ENCODE assay signal across 1 cellular context in the genomic region with DNA sequence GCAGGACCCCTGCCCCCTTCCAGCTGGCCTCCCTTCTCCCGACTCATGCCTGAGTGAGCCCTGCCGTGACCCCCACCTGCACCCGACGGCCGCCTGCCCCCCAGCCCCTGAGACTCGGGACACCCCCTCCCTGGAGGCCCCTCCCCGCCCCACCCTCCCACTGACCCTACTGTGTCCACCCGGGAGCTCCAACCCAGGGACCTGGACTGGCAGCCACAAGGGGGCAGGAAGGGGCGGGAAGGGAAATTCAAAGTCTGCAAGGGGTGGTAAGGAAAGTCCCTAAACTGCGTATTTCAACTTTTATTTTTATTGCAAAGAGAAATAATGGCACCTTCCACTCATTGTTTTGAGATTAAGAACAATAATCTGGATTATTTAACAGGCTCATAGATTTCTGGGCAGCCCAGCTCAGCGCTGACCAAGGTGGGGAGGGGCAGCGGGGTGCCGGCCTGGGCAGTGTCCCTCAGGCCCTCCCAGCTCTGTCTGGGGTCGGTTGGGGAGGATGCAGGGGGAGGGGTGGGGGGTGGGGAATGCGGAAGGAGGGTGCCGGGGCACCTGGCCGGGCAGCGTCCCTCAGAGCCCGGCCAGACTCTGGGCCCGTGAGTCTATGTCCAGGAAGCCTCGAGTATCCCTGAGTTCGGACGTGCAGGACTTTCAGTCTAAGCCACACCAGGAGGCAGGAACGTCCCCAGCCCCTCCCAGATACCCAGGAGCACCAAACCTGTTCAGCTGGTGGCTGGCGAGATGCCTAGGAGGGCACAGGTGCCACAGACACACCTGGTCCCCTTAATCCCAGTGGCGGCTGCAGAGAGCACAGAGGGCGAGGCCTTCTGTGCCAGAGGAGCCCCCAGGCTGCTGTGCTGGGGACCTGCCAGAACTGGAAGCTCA.
A peak's percentile ranks its signal among the peaks of the same experiment; 100 is the strongest.
TF ChIP-seq lines count a peak whose summit lies in the region.

No MANE protein-coding gene starts in this region.

TF ChIP-seq in H1, 55 proteins besides CTCF, POLR2A, EP300 and RAD21:
- TF ChIP-seq SP2 (IDR thresholded peaks at IDR 0.05; ENCODE audit: low read length) (no peak), HDAC2 (IDR thresholded peaks at IDR 0.05; ENCODE audit: borderline replicate concordance in 1 of 2, low read depth in 2 of 2, low read length in 2 of 2) (peak in 1 of 2 experiments; percentile 40; a peak in 1 of 4 replicates), BCL11A (IDR thresholded peaks at IDR 0.05; ENCODE audit: low read depth in 2 of 2, low read length in 2 of 2) (no peak), SIN3A (conservative IDR thresholded peaks at IDR 0.05 in 1 of 2, IDR thresholded peaks at IDR 0.05 in 1 of 2; ENCODE audit: low read depth in 1 of 2, low read length in 2 of 2) (no peak), KDM1A (IDR thresholded peaks at IDR 0.05; ENCODE audit: borderline replicate concordance, low read length) (no peak)
- TF ChIP-seq, protein P1, sequence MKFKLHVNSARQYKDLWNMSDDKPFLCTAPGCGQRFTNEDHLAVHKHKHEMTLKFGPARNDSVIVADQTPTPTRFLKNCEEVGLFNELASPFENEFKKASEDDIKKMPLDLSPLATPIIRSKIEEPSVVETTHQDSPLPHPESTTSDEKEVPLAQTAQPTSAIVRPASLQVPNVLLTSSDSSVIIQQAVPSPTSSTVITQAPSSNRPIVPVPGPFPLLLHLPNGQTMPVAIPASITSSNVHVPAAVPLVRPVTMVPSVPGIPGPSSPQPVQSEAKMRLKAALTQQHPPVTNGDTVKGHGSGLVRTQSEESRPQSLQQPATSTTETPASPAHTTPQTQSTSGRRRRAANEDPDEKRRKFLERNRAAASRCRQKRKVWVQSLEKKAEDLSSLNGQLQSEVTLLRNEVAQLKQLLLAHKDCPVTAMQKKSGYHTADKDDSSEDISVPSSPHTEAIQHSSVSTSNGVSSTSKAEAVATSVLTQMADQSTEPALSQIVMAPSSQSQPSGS (IDR thresholded peaks at IDR 0.05; ENCODE audit: low read length), result no peak
